In genomic region chr1:19079541-19079940, GRCh38 we compare ENCODE assay signal across 19 cellular contexts.
DNase-seq lines count a peak whose midpoint lies in the region; ATAC-seq, FAIRE-seq and TF ChIP-seq lines count a peak whose summit lies in the region.
"Had no signal": no experiment of that assay in that cellular context is flagged by ENCODE, and none has a peak within 500 bp of the region (broad histone marks: within the 10 kb centered on the region; RNA-seq: fewer than 3 reads in every experiment).

No MANE protein-coding gene starts in this region.

- H3K79me2 ChIP-seq in hepatocyte (no peaks in the 10 kb centered on the region), H9 (ENCODE audit: insufficient read depth, low read length) (no peaks in the 10 kb centered on the region), neural progenitor cell (ENCODE audit: low read depth) (no peaks in the 10 kb centered on the region)

- H3K9me3 Mint-ChIP-seq in activated T-cell treated with anti-CD3 and anti-CD28 coated beads, Interleukin-2, amount 50 U/mL, for 24 hours: no peaks in the 10 kb centered on the region
- H3K9me3 Mint-ChIP-seq in activated T-cell treated with anti-CD3 and anti-CD28 coated beads, Interleukin-2, amount 50 U/mL, for 4 hours: no peaks in the 10 kb centered on the region
- H3K9me3 Mint-ChIP-seq in H9: no peaks in the 10 kb centered on the region
- no peaks in the 10 kb centered on the region for H3K9me3 Mint-ChIP-seq in neural progenitor cell
- H3K9me3 Mint-ChIP-seq: CD4-positive, alpha-beta T cell had no signal

- H3K56ac ChIP-seq in H9 (ENCODE audit: insufficient read length, low read depth, low read length): no peak overlapping the region

- no peak overlapping the region for H2BK20ac ChIP-seq in H9 (ENCODE audit: low read depth, low read length, poor library complexity, severe bottlenecking)

- no peak overlapping the region for H3K18ac ChIP-seq in H9 (ENCODE audit: insufficient read length, low read depth, low read length)

- H3K23ac ChIP-seq in H9 (ENCODE audit: insufficient read length, low read depth, low read length): no peak overlapping the region

- FAIRE-seq in pancreas (lab: Jason Lieb, UNC): no peak
- FAIRE-seq: A204.1 had no signal

- no peak overlapping the region for H2BK15ac ChIP-seq in H9 (ENCODE audit: low read depth, low read length)

- no peaks in the 10 kb centered on the region for H3K27me3 Mint-ChIP-seq in activated T-cell treated with anti-CD3 and anti-CD28 coated beads, Interleukin-2, amount 50 U/mL, for 24 hours
- no peaks in the 10 kb centered on the region for H3K27me3 Mint-ChIP-seq in activated T-cell treated with anti-CD3 and anti-CD28 coated beads, Interleukin-2, amount 50 U/mL, for 4 hours (ENCODE audit: low read depth)
- no peaks in the 10 kb centered on the region for H3K27me3 Mint-ChIP-seq in H9 (ENCODE audit: low read depth)
- peaks cover 2% of the 10 kb centered on the region for H3K27me3 Mint-ChIP-seq in neural progenitor cell (ENCODE audit: insufficient read depth, low read depth)
- H3K27me3 Mint-ChIP-seq: CD4-positive, alpha-beta T cell had no signal

- TF ChIP-seq CTCF in hepatocyte (IDR thresholded peaks at IDR 0.05; ENCODE audit: poor library complexity) (no peak), pancreas (IDR thresholded peaks at IDR 0.05) (no peak), H9 (conservative IDR thresholded peaks at IDR 0.05) (no peak), neural progenitor cell (IDR thresholded peaks at IDR 0.05) (no peak)

- no peak overlapping the region for H3K14ac ChIP-seq in H9 (ENCODE audit: insufficient read depth, low read length)

- H3K27ac ChIP-seq in hepatocyte (peak overlapping the region; percentile 82), pancreas (peak overlapping the region; percentile 17 to 88 (median 60)), H9 (ENCODE audit: insufficient read length, low read depth, low read length) (no peak overlapping the region), neural progenitor cell (no peak overlapping the region)
- H3K27ac ChIP-seq: ascending aorta, colonic mucosa, foreskin keratinocyte had no signal

- H3K4me3 Mint-ChIP-seq in activated T-cell treated with anti-CD3 and anti-CD28 coated beads, Interleukin-2, amount 50 U/mL, for 24 hours: no peak overlapping the region
- H3K4me3 Mint-ChIP-seq in activated T-cell treated with anti-CD3 and anti-CD28 coated beads, Interleukin-2, amount 50 U/mL, for 4 hours: no peak overlapping the region
- no peak overlapping the region for H3K4me3 Mint-ChIP-seq in H9
- no peak overlapping the region for H3K4me3 Mint-ChIP-seq in neural progenitor cell
- H3K4me3 Mint-ChIP-seq: CD4-positive, alpha-beta T cell had no signal

- no peaks in the 10 kb centered on the region for H3K23me2 ChIP-seq in H9 (ENCODE audit: insufficient read length, low read depth, low read length, poor library complexity, severe bottlenecking)

- no peak overlapping the region for H4K5ac ChIP-seq in H9 (ENCODE audit: insufficient read length, low read depth, low read length)

- H4K20me1 ChIP-seq in hepatocyte (ENCODE audit: insufficient read depth, poor library complexity, severe bottlenecking) (no peaks in the 10 kb centered on the region), H9 (ENCODE audit: control insufficient read depth, insufficient read depth, insufficient read length) (no peaks in the 10 kb centered on the region), neural progenitor cell (ENCODE audit: low read depth) (peaks cover 2% of the 10 kb centered on the region)

- WGBS in hepatocyte (ENCODE audit: low lambda C conversion rate, missing lambda C conversion rate): 91% methylated on average over 11 of the region's 11 CpGs
- WGBS in pancreas, 2 donors: 57 to 72% methylated on average over 11 of the region's 11 CpGs
- WGBS in H9 (ENCODE audit: extremely low coverage, insufficient read length, low lambda C conversion rate): no CpG with 5 or more reads among the region's 11 CpGs

- H3K4me2 ChIP-seq in hepatocyte (no peak overlapping the region), H9 (ENCODE audit: insufficient read depth, insufficient read length, low read length) (no peak overlapping the region), neural progenitor cell (no peak overlapping the region)

- no peak overlapping the region for H2BK12ac ChIP-seq in H9 (ENCODE audit: insufficient read length, low read depth, low read length)

- no peak overlapping the region for H2BK120ac ChIP-seq in H9 (ENCODE audit: low read depth, low read length, poor library complexity, severe bottlenecking)

- H2AFZ ChIP-seq in hepatocyte (no peak overlapping the region), H9 (ENCODE audit: low read length) (no peak overlapping the region), neural progenitor cell (replicated peaks) (no peak overlapping the region)

- no peaks in the 10 kb centered on the region for H3F3A ChIP-seq in neural progenitor cell (ENCODE audit: low read depth)

- H4K8ac ChIP-seq in H9 (replicated peaks; ENCODE audit: insufficient read length, low read depth, low read length): no peak overlapping the region

- H3K36me3 ChIP-seq in hepatocyte (replicated peaks; ENCODE audit: insufficient read depth, low read depth): no peaks in the 10 kb centered on the region
- H3K36me3 ChIP-seq in pancreas: peaks cover 6 to 50% (median 14%) of the 10 kb centered on the region in 3 donors
- no peaks in the 10 kb centered on the region for H3K36me3 ChIP-seq in neural progenitor cell

- H3K27me3 ChIP-seq in hepatocyte: no peaks in the 10 kb centered on the region
- no peaks in the 10 kb centered on the region for H3K27me3 ChIP-seq in pancreas
- no peaks in the 10 kb centered on the region for H3K27me3 ChIP-seq in H9 (ENCODE audit: insufficient read depth, low read length)
- H3K27me3 ChIP-seq in neural progenitor cell: no peaks in the 10 kb centered on the region
- H3K27me3 ChIP-seq: ascending aorta, colonic mucosa, foreskin keratinocyte had no signal

- ATAC-seq in activated T-cell treated with anti-CD3 and anti-CD28 coated beads, Interleukin-2, amount 50 U/mL, for 4 hours: no peak
- ATAC-seq in pancreas (no peak), GM21619 (IDR thresholded peaks at IDR 0.05; ENCODE audit: unreplicated experiment) (no peak)
- ATAC-seq: foreskin keratinocyte had no signal

- H3K79me1 ChIP-seq in H9 (ENCODE audit: insufficient read depth, low read depth, low read length, poor library complexity, severe bottlenecking): no peaks in the 10 kb centered on the region

- intact Hi-C loops in pancreas (cut with DNase I): no loop called here

- peaks cover 24% of the 10 kb centered on the region for H3K4me1 Mint-ChIP-seq in activated T-cell treated with anti-CD3 and anti-CD28 coated beads, Interleukin-2, amount 50 U/mL, for 24 hours (ENCODE audit: low read depth)
- H3K4me1 Mint-ChIP-seq in activated T-cell treated with anti-CD3 and anti-CD28 coated beads, Interleukin-2, amount 50 U/mL, for 4 hours (ENCODE audit: low read depth): peaks cover 18% of the 10 kb centered on the region
- no peaks in the 10 kb centered on the region for H3K4me1 Mint-ChIP-seq in H9
- H3K4me1 Mint-ChIP-seq in neural progenitor cell: no peaks in the 10 kb centered on the region

- H3K4me3 ChIP-seq in hepatocyte: no peak overlapping the region
- H3K4me3 ChIP-seq in pancreas: no peak overlapping the region
- H3K4me3 ChIP-seq in neural progenitor cell: no peak overlapping the region
- H3K4me3 ChIP-seq: ascending aorta, colonic mucosa, left ventricle myocardium inferior had no signal

- H2AK5ac ChIP-seq in H9 (ENCODE audit: insufficient read length, low read length): no peak overlapping the region

- no peak overlapping the region for H3K4ac ChIP-seq in H9 (ENCODE audit: low read depth, low read length)

- H3K9me3 ChIP-seq in hepatocyte (ENCODE audit: low read depth): no peaks in the 10 kb centered on the region
- no peaks in the 10 kb centered on the region for H3K9me3 ChIP-seq in pancreas
- no peaks in the 10 kb centered on the region for H3K9me3 ChIP-seq in H9 (ENCODE audit: control insufficient read depth, low read depth, low read length)
- no peaks in the 10 kb centered on the region for H3K9me3 ChIP-seq in neural progenitor cell (ENCODE audit: low read depth)
- H3K9me3 ChIP-seq: ascending aorta, colonic mucosa, left ventricle myocardium inferior had no signal

- H3K4me1 ChIP-seq in hepatocyte (ENCODE audit: insufficient read depth) (peaks cover 9% of the 10 kb centered on the region), pancreas (peaks cover 0 to 11% (median 0%) of the 10 kb centered on the region in 3 donors), H9 (ENCODE audit: insufficient read depth, low read length) (no peaks in the 10 kb centered on the region), neural progenitor cell (no peaks in the 10 kb centered on the region)

- no peak overlapping the region for H2BK5ac ChIP-seq in H9 (ENCODE audit: insufficient read length, low read length)

- H3K27ac Mint-ChIP-seq in activated T-cell treated with anti-CD3 and anti-CD28 coated beads, Interleukin-2, amount 50 U/mL, for 24 hours: peak overlapping the region; percentile 64
- H3K27ac Mint-ChIP-seq in H9: peak overlapping the region in 1 of 3 experiments; percentile 49; a peak in 1 of 7 replicates
- H3K27ac Mint-ChIP-seq in neural progenitor cell: no peak overlapping the region
- H3K27ac Mint-ChIP-seq: CD4-positive, alpha-beta T cell had no signal

- H4K91ac ChIP-seq in H9 (ENCODE audit: insufficient read length, low read depth, low read length): no peak overlapping the region

- H3K9ac ChIP-seq in H9 (ENCODE audit: extremely low read depth, insufficient read length, low read length) (no peak overlapping the region), neural progenitor cell (no peak overlapping the region)

- DNase-seq in activated T-cell treated with anti-CD3 and anti-CD28 coated beads, Interleukin-2, amount 50 U/mL, for 24 hours: no peak
- no peak for DNase-seq in activated T-cell treated with anti-CD3 and anti-CD28 coated beads, Interleukin-2, amount 50 U/mL, for 4 hours
- DNase-seq in hepatocyte (ENCODE audit: low spot score) (no peak), pancreas (no peak), H9 (no peak), GM19238 (ENCODE audit: insufficient read length, low spot score) (no peak), neural progenitor cell (ENCODE audit: low spot score) (no peak)
- DNase-seq: activated CD4-positive, alpha-beta T cell treated with anti-CD3 and anti-CD28 coated beads, Interleukin-2, amount 50 U/mL, for 48 hours; activated naive CD4-positive, alpha-beta T cell treated with anti-CD3 and anti-CD28 coated beads, Interleukin-2, amount 50 U/mL, for 16 hours; CD4-positive, alpha-beta T cell; colonic mucosa; DMS79; foreskin keratinocyte; left ventricle myocardium inferior; NCI-H146; stimulated activated CD4-positive, alpha-beta T cell treated with anti-CD3 and anti-CD28 coated beads, Interleukin-4, amount 100 ng/mL, for 1 hour had no signal

- H3K9me2 ChIP-seq in hepatocyte (replicated peaks; ENCODE audit: insufficient read depth): no peaks in the 10 kb centered on the region

- H3T11ph ChIP-seq in H9 (ENCODE audit: low read length): no peak overlapping the region

- peaks cover 99% of the 10 kb centered on the region for H3K36me3 Mint-ChIP-seq in activated T-cell treated with anti-CD3 and anti-CD28 coated beads, Interleukin-2, amount 50 U/mL, for 24 hours (ENCODE audit: low read depth)
- peaks cover 80% of the 10 kb centered on the region for H3K36me3 Mint-ChIP-seq in activated T-cell treated with anti-CD3 and anti-CD28 coated beads, Interleukin-2, amount 50 U/mL, for 4 hours (ENCODE audit: insufficient read depth)
- H3K36me3 Mint-ChIP-seq in H9 (ENCODE audit: insufficient read depth in 1 of 3, low read depth in 3 of 3) (peaks cover 59 to 98% (median 90%) of the 10 kb centered on the region in 3 experiments; a peak in 6 of 7 replicates), neural progenitor cell (peaks cover 36% of the 10 kb centered on the region)

Comparison
In these comparisons a context has a peak if more than half of its experiments do, and no peak if none do; other contexts are left out.
1. H3K27ac ChIP-seq: peak in hepatocyte (single experiment) and pancreas (4 of 4); none in H9 (single experiment) and neural progenitor cell (single experiment).